ENCODE assay signal across 8 cellular contexts in the genomic region with DNA sequence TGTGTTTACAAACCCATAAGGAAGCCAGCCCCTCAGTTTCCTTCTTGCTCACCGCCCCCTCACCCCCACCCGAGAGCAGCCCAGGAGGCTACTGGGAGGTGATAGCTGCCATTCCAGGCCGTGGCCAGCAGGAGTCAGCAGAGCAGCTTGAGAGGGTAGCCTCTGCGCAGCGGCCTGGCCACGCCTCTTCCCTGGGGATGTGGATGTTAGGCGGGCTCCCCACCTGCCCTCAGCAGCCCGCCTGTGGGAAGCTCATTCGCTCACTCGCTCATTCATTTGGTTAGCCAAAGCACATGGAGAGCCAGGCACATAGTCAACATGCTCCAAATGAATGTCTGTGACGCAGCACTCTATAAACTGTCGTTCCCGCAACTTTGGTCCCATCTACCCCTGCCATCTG. TPM values are rescaled to one million over a fixed set of nuclear protein-coding genes. Genes with fewer than 3 reads are reported as not detected.
DNase-seq lines count a peak whose midpoint lies in the region; ATAC-seq and TF ChIP-seq lines count a peak whose summit lies in the region.

No MANE protein-coding gene starts in this region.

- H3K4me3 ChIP-seq in GM06990 (replicated peaks; ENCODE audit: low read depth, low read length), result no peak overlapping the region
- H3K4me3 ChIP-seq in endodermal cell (ENCODE audit: low read length), result no peak overlapping the region

- H3K36me3 ChIP-seq in GM06990 (ENCODE audit: control insufficient read depth, insufficient read depth, low read length) (peaks cover 35% of the 10 kb centered on the region), endodermal cell (ENCODE audit: control insufficient read depth, insufficient read depth, low read length) (peaks cover 41% of the 10 kb centered on the region)

- no peak overlapping the region for H3K9ac ChIP-seq in endodermal cell (ENCODE audit: extremely low read depth, low read length, poor library complexity, severe bottlenecking)

- ATAC-seq in HG03565 (IDR thresholded peaks at IDR 0.05; ENCODE audit: unreplicated experiment) (peak; percentile 59), HG02981 (IDR thresholded peaks at IDR 0.05; ENCODE audit: unreplicated experiment) (no peak)

- H3K27me3 ChIP-seq in GM06990 (replicated peaks; ENCODE audit: control insufficient read depth, insufficient read depth, low read length) (no peaks in the 10 kb centered on the region), endodermal cell (ENCODE audit: control insufficient read depth, insufficient read depth, low read length, poor library complexity, severe bottlenecking) (no peaks in the 10 kb centered on the region)

- H3K4me1 ChIP-seq in endodermal cell (ENCODE audit: control insufficient read depth, insufficient read depth, low read length), result no peaks in the 10 kb centered on the region

- TF ChIP-seq CTCF in GM06990 (IDR thresholded peaks at IDR 0.05; ENCODE audit: insufficient read depth, low read length, poor library complexity, severe bottlenecking) (peak; percentile 98), endodermal cell (conservative IDR thresholded peaks at IDR 0.05) (peak; percentile 93)

- H3K36me3 Mint-ChIP-seq in endodermal cell (ENCODE audit: low read depth), result peaks cover 28% of the 10 kb centered on the region

- no peaks in the 10 kb centered on the region for H3K27me3 Mint-ChIP-seq in endodermal cell (ENCODE audit: insufficient read depth)

- H3K27ac ChIP-seq in endodermal cell (ENCODE audit: low read depth, low read length), result no peak overlapping the region

- DNase-seq in GM06990 (ENCODE audit: extremely low read depth, insufficient read length) (peak; percentile 64), NOMO-1 (lab: John Stamatoyannopoulos, UW; ENCODE audit: unreplicated experiment in 2 of 2) (peak; percentile 58 to 67), endodermal cell (peak; percentile 95), midbrain (lab: John Stamatoyannopoulos, UW) (peak; percentile 86)
- DNase-seq in activated CD8-positive, alpha-beta memory T cell treated with anti-CD3 and anti-CD28 coated beads, Interleukin-2, amount 50 U/mL, for 24 hours (ENCODE audit: extremely low read depth), result peak; percentile 60
- peak; percentile 59 for DNase-seq in stimulated activated CD8-positive, alpha-beta memory T cell treated with anti-CD3 and anti-CD28 coated beads, Interleukin-7, amount 100 ng/mL, for 24 hours (ENCODE audit: low read depth)

- H3K27ac Mint-ChIP-seq in endodermal cell, result peak overlapping the region; percentile 55

- no peaks in the 10 kb centered on the region for H3K9me3 Mint-ChIP-seq in endodermal cell

- no peaks in the 10 kb centered on the region for H3K9me3 ChIP-seq in endodermal cell (ENCODE audit: control insufficient read depth, low read length)

- 41 to 48% methylated on average over 11 to 13 of the region's 13 CpGs for WGBS in endodermal cell (ENCODE audit: insufficient coverage in 1 of 2, insufficient read length in 1 of 2), 2 experiments

- no peaks in the 10 kb centered on the region for H3K4me1 Mint-ChIP-seq in endodermal cell

- H3K4me3 Mint-ChIP-seq in endodermal cell, result no peak overlapping the region

RNA-seq across cellular contexts. Expression of a gene that starts 6.1 kb away (rescaled TPM):
- 10 to 100 TPM; 45.7 TPM for total RNA-seq in endodermal cell
- polyA plus RNA-seq in endodermal cell (2013, experiment 1 of 2), result 39.5 TPM
- polyA plus RNA-seq in endodermal cell (2013, experiment 2 of 2), result 35.1 TPM

RNA-seq across cellular contexts. Expression of a gene that starts 13.2 kb away (rescaled TPM):
- 1 to 10 TPM; 6.6 to 9.3 TPM for total RNA-seq in endodermal cell
- polyA plus RNA-seq in endodermal cell (2013, experiment 1 of 2), result 3.7 TPM
- 3.3 TPM for polyA plus RNA-seq in endodermal cell (2013, experiment 2 of 2)

RNA-seq across cellular contexts. Expression of a gene that starts 26.9 kb away (rescaled TPM):
- total RNA-seq in endodermal cell, result 10 to 100 TPM in 1 of 2 donors, 1 to 10 TPM in 1; 8.3 to 12.7 TPM
- polyA plus RNA-seq in endodermal cell (2013, experiment 1 of 2), result 14.6 TPM
- 15.4 TPM for polyA plus RNA-seq in endodermal cell (2013, experiment 2 of 2)

RNA-seq across cellular contexts. Expression of a gene that starts 37.0 kb away (rescaled TPM):
- total RNA-seq in endodermal cell, result 10 to 100 TPM; 56.7 to 60.8 TPM
- polyA plus RNA-seq in endodermal cell (2013, experiment 1 of 2), result 21.5 TPM
- polyA plus RNA-seq in endodermal cell (2013, experiment 2 of 2), result 20.4 TPM

RNA-seq across cellular contexts. Expression of a gene that starts 44.3 kb away (rescaled TPM):
- total RNA-seq in endodermal cell, result 10 to 100 TPM; 42.3 to 44.2 TPM
- 25.4 TPM for polyA plus RNA-seq in endodermal cell (2013, experiment 1 of 2)
- polyA plus RNA-seq in endodermal cell (2013, experiment 2 of 2), result 26.0 TPM
